Comparison of ENCODE assay signal across 19 cellular contexts in genomic region chr14:36791402-36791801, GRCh38.
"Had no signal": no experiment of that assay in that cellular context is flagged by ENCODE, and none has a peak within 500 bp of the region (broad histone marks: within the 10 kb centered on the region; RNA-seq: fewer than 3 reads in every experiment).

No MANE protein-coding gene starts in this region.

- H3K27me3 ChIP-seq: body of pancreas, ovary had no signal

- DNase-seq: activated CD4-positive, alpha-beta memory T cell treated with anti-CD3 and anti-CD28 coated beads, Interleukin-2, amount 10 ng/mL, durations not matched to agents 7 days and 5 days; activated CD4-positive, alpha-beta T cell treated with anti-CD3 and anti-CD28 coated beads for 36 hours; activated CD8-positive, alpha-beta memory T cell treated with anti-CD3 and anti-CD28 coated beads, Interleukin-2, amount 10 ng/mL, durations not matched to agents 7 days and 5 days; activated naive CD4-positive, alpha-beta T cell treated with Interleukin-2 at 50 U/mL for 16 hours; activated naive CD8-positive, alpha-beta T cell treated with anti-CD3 and anti-CD28 coated beads, Interleukin-2, amount 10 ng/mL, durations not matched to agents 7 days and 5 days; amygdala; body of pancreas; dermis blood vessel endothelial cell; effector memory CD8-positive, alpha-beta T cell; mesenchymal stem cell; naive thymus-derived CD4-positive, alpha-beta T cell; ovary; stimulated activated CD4-positive, alpha-beta T cell treated with anti-CD3 and anti-CD28 coated beads, Interleukin-4, amount 100 ng/mL, for 24 hours had no signal

- H3K27ac ChIP-seq: body of pancreas, ovary, thoracic aorta had no signal

- H3K27me3 Mint-ChIP-seq: activated CD4-positive, alpha-beta memory T cell treated with anti-CD3 and anti-CD28 coated beads, Interleukin-2, amount 10 ng/mL, durations not matched to agents 7 days and 5 days; activated CD8-positive, alpha-beta memory T cell treated with anti-CD3 and anti-CD28 coated beads, Interleukin-2, amount 10 ng/mL, durations not matched to agents 7 days and 5 days; activated naive CD8-positive, alpha-beta T cell treated with anti-CD3 and anti-CD28 coated beads, Interleukin-2, amount 10 ng/mL, durations not matched to agents 7 days and 5 days; effector memory CD8-positive, alpha-beta T cell had no signal

- H3K36me3 ChIP-seq: ovary, thoracic aorta had no signal

- H3K9me3 Mint-ChIP-seq: activated CD4-positive, alpha-beta memory T cell treated with anti-CD3 and anti-CD28 coated beads, Interleukin-2, amount 10 ng/mL, durations not matched to agents 7 days and 5 days; activated naive CD8-positive, alpha-beta T cell treated with anti-CD3 and anti-CD28 coated beads, Interleukin-2, amount 10 ng/mL, durations not matched to agents 7 days and 5 days; activated T-helper 2 cell treated with anti-CD3 and anti-CD28 coated beads, Interferon-gamma antibody, Interleukin-2, Interleukin-4, amounts not matched to agents 10 μg/mL and 5 μg/mL and 100 μg/mL, durations not matched to agents 14 hours and 24 hours and 36 hours; WTC11 had no signal

- H3K4me1 Mint-ChIP-seq: activated CD4-positive, alpha-beta memory T cell treated with anti-CD3 and anti-CD28 coated beads, Interleukin-2, amount 10 ng/mL, durations not matched to agents 7 days and 5 days; activated CD4-positive, alpha-beta T cell treated with anti-CD3 and anti-CD28 coated beads for 36 hours; activated CD8-positive, alpha-beta memory T cell treated with anti-CD3 and anti-CD28 coated beads, Interleukin-2, amount 10 ng/mL, durations not matched to agents 7 days and 5 days; activated naive CD8-positive, alpha-beta T cell treated with anti-CD3 and anti-CD28 coated beads, Interleukin-2, amount 10 ng/mL, durations not matched to agents 7 days and 5 days; naive thymus-derived CD4-positive, alpha-beta T cell; stimulated activated effector memory CD8-positive, alpha-beta T cell treated with anti-CD3 and anti-CD28 coated beads, Interleukin-12 subunit alpha, Interleukin-12 subunit beta, amount 100 ng/mL, for 72 hours; WTC11 had no signal

- H3K9me3 ChIP-seq: body of pancreas, ovary, thoracic aorta had no signal

- ATAC-seq: activated CD4-positive, alpha-beta T cell treated with anti-CD3 and anti-CD28 coated beads for 36 hours; activated CD8-positive, alpha-beta memory T cell treated with anti-CD3 and anti-CD28 coated beads, Interleukin-2, amount 10 ng/mL, durations not matched to agents 7 days and 5 days; body of pancreas; effector memory CD8-positive, alpha-beta T cell; naive thymus-derived CD4-positive, alpha-beta T cell; sciatic nerve; stimulated activated effector memory CD8-positive, alpha-beta T cell treated with anti-CD3 and anti-CD28 coated beads, Interleukin-12 subunit alpha, Interleukin-12 subunit beta, amount 100 ng/mL, for 72 hours; WTC11 had no signal

- H3K27ac Mint-ChIP-seq: activated CD4-positive, alpha-beta memory T cell treated with anti-CD3 and anti-CD28 coated beads, Interleukin-2, amount 10 ng/mL, durations not matched to agents 7 days and 5 days; activated CD4-positive, alpha-beta T cell treated with anti-CD3 and anti-CD28 coated beads for 36 hours; activated CD8-positive, alpha-beta memory T cell treated with anti-CD3 and anti-CD28 coated beads, Interleukin-2, amount 10 ng/mL, durations not matched to agents 7 days and 5 days; activated naive CD8-positive, alpha-beta T cell treated with anti-CD3 and anti-CD28 coated beads, Interleukin-2, amount 10 ng/mL, durations not matched to agents 7 days and 5 days; activated T-helper 2 cell treated with anti-CD3 and anti-CD28 coated beads, Interferon-gamma antibody, Interleukin-2, Interleukin-4, amounts not matched to agents 10 μg/mL and 5 μg/mL and 100 μg/mL, durations not matched to agents 14 hours and 24 hours and 36 hours; effector memory CD8-positive, alpha-beta T cell; naive thymus-derived CD4-positive, alpha-beta T cell; stimulated activated effector memory CD8-positive, alpha-beta T cell treated with anti-CD3 and anti-CD28 coated beads, Interleukin-12 subunit alpha, Interleukin-12 subunit beta, amount 100 ng/mL, for 72 hours; WTC11 had no signal

- H3K4me2 ChIP-seq: smooth muscle cell had no signal

- H3K4me3 ChIP-seq: body of pancreas, ovary, smooth muscle cell, thoracic aorta had no signal

- H3K36me3 Mint-ChIP-seq: activated CD8-positive, alpha-beta memory T cell treated with anti-CD3 and anti-CD28 coated beads, Interleukin-2, amount 10 ng/mL, durations not matched to agents 7 days and 5 days; activated naive CD8-positive, alpha-beta T cell treated with anti-CD3 and anti-CD28 coated beads, Interleukin-2, amount 10 ng/mL, durations not matched to agents 7 days and 5 days; naive thymus-derived CD4-positive, alpha-beta T cell; stimulated activated effector memory CD8-positive, alpha-beta T cell treated with anti-CD3 and anti-CD28 coated beads, Interleukin-12 subunit alpha, Interleukin-12 subunit beta, amount 100 ng/mL, for 72 hours; WTC11 had no signal

- H3K4me3 Mint-ChIP-seq: activated CD4-positive, alpha-beta memory T cell treated with anti-CD3 and anti-CD28 coated beads, Interleukin-2, amount 10 ng/mL, durations not matched to agents 7 days and 5 days; activated CD4-positive, alpha-beta T cell treated with anti-CD3 and anti-CD28 coated beads for 36 hours; activated CD8-positive, alpha-beta memory T cell treated with anti-CD3 and anti-CD28 coated beads, Interleukin-2, amount 10 ng/mL, durations not matched to agents 7 days and 5 days; activated naive CD8-positive, alpha-beta T cell treated with anti-CD3 and anti-CD28 coated beads, Interleukin-2, amount 10 ng/mL, durations not matched to agents 7 days and 5 days; effector memory CD8-positive, alpha-beta T cell; naive thymus-derived CD4-positive, alpha-beta T cell; stimulated activated effector memory CD8-positive, alpha-beta T cell treated with anti-CD3 and anti-CD28 coated beads, Interleukin-12 subunit alpha, Interleukin-12 subunit beta, amount 100 ng/mL, for 72 hours; WTC11 had no signal

- H3K4me1 ChIP-seq: body of pancreas had no signal
